In the genomic region with DNA sequence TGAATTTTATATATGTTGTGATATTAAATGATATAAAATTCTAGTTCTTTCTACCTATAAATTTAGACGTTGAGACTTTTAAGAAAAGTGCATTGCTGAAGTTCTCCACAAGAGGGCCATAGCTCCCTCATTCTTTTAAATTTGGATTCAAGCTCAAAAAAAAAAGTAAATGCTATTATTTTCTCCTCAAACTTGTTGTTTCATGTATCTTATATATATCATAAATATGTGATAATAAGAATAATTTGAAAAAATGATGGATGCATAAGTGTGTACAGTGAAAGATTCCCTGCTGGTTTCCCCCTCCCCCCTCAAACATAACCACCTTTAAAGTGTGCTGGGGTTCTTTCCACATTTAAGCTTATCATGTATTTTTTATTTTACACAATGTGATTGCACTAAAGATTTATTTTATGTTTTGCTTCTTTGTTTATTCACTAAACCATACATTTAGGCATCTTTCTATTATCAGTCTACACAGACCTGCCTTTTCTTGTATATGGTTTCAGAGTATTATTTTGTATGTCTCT, we compare ENCODE assay signal across 8 cellular contexts.
DNase-seq lines count a peak whose midpoint lies in the region; ATAC-seq and TF ChIP-seq lines count a peak whose summit lies in the region.

No MANE protein-coding gene starts in this region.

- TF ChIP-seq CTCF in liver (IDR thresholded peaks at IDR 0.05; ENCODE audit: low read depth, low read length, missing input control) = peak; percentile 50

- peaks cover 0 to 2% (median 0%) of the 10 kb centered on the region in 4 donors for H3K4me1 ChIP-seq in liver (ENCODE audit: control insufficient read depth in 4 of 4, insufficient read depth in 4 of 4, low read length in 3 of 4)

- peak; percentile 49 to 70 for TF ChIP-seq RAD21 in liver (IDR thresholded peaks at IDR 0.05)

- peak; percentile 24 for DNase-seq in DMS153 treated with DMSO at 0.1 percent for 48 hours (lab: John Stamatoyannopoulos, UW; ENCODE audit: unreplicated experiment)
- DNase-seq in DMS153 (lab: John Stamatoyannopoulos, UW) = no peak
- DNase-seq in amniotic epithelial cell (ENCODE audit: low read depth) = peak; percentile 16
- DNase-seq in UCSD-AML1 (lab: John Stamatoyannopoulos, UW; ENCODE audit: unreplicated experiment) = no peak
- DNase-seq in activated CD4-positive, alpha-beta T cell treated with anti-CD3 and anti-CD28 coated beads, Interleukin-2, amount 50 U/mL, for 48 hours = no peak

- H3K4me3 ChIP-seq in liver (ENCODE audit: low read depth in 1 of 3, low read length in 3 of 3) = no peak overlapping the region

- no peak overlapping the region for H3K27ac ChIP-seq in liver (ENCODE audit: low read depth in 1 of 2, low read length in 2 of 2)

- no peaks in the 10 kb centered on the region for H3K36me3 ChIP-seq in liver (ENCODE audit: control insufficient read depth in 4 of 4, insufficient read depth in 3 of 4, low read depth in 1 of 4, low read length in 3 of 4)

- H3K9me3 ChIP-seq in liver (ENCODE audit: control insufficient read depth in 4 of 4, low read length in 3 of 4) = no peaks in the 10 kb centered on the region

- 0% methylated on average over 1 of the region's 1 CpG for WGBS in liver

- no peak overlapping the region for H3K9ac ChIP-seq in liver (ENCODE audit: low read depth in 1 of 2, low read length in 2 of 2)

- H3K27me3 ChIP-seq in liver (ENCODE audit: control insufficient read depth in 4 of 4, insufficient read depth in 4 of 4, low read length in 3 of 4) = peaks cover 0 to 3% (median 0%) of the 10 kb centered on the region in 4 donors

- ATAC-seq in HG03175 (IDR thresholded peaks at IDR 0.05; ENCODE audit: unreplicated experiment) (peak; percentile 54), HG03025 (IDR thresholded peaks at IDR 0.05; ENCODE audit: low FRiP score, unreplicated experiment) (no peak)

TF ChIP-seq in liver, 16 proteins besides CTCF, POLR2A, EP300 and RAD21:
- TF ChIP-seq JUND (IDR thresholded peaks at IDR 0.05) = no peak
- TF ChIP-seq YY1 (IDR thresholded peaks at IDR 0.05) = no peak
- TF ChIP-seq HNF4A (conservative IDR thresholded peaks at IDR 0.05) = no peak
- TF ChIP-seq, protein P1, sequence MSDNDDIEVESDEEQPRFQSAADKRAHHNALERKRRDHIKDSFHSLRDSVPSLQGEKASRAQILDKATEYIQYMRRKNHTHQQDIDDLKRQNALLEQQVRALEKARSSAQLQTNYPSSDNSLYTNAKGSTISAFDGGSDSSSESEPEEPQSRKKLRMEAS (IDR thresholded peaks at IDR 0.05) = no peak
- TF ChIP-seq, protein P2, sequence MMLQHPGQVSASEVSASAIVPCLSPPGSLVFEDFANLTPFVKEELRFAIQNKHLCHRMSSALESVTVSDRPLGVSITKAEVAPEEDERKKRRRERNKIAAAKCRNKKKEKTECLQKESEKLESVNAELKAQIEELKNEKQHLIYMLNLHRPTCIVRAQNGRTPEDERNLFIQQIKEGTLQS (IDR thresholded peaks at IDR 0.05) = no peak
- no peak for TF ChIP-seq GABPA (IDR thresholded peaks at IDR 0.05 in 1 of 2, conservative IDR thresholded peaks at IDR 0.05 in 1 of 2)
- TF ChIP-seq TAF1 (conservative IDR thresholded peaks at IDR 0.05) = no peak
- TF ChIP-seq RXRA (IDR thresholded peaks at IDR 0.05) = no peak
- TF ChIP-seq, protein P3, sequence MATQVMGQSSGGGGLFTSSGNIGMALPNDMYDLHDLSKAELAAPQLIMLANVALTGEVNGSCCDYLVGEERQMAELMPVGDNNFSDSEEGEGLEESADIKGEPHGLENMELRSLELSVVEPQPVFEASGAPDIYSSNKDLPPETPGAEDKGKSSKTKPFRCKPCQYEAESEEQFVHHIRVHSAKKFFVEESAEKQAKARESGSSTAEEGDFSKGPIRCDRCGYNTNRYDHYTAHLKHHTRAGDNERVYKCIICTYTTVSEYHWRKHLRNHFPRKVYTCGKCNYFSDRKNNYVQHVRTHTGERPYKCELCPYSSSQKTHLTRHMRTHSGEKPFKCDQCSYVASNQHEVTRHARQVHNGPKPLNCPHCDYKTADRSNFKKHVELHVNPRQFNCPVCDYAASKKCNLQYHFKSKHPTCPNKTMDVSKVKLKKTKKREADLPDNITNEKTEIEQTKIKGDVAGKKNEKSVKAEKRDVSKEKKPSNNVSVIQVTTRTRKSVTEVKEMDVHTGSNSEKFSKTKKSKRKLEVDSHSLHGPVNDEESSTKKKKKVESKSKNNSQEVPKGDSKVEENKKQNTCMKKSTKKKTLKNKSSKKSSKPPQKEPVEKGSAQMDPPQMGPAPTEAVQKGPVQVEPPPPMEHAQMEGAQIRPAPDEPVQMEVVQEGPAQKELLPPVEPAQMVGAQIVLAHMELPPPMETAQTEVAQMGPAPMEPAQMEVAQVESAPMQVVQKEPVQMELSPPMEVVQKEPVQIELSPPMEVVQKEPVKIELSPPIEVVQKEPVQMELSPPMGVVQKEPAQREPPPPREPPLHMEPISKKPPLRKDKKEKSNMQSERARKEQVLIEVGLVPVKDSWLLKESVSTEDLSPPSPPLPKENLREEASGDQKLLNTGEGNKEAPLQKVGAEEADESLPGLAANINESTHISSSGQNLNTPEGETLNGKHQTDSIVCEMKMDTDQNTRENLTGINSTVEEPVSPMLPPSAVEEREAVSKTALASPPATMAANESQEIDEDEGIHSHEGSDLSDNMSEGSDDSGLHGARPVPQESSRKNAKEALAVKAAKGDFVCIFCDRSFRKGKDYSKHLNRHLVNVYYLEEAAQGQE (IDR thresholded peaks at IDR 0.05) = no peak
- TF ChIP-seq EGR1 (IDR thresholded peaks at IDR 0.05; ENCODE audit: low read depth in 2 of 2) = no peak

Comparison
In these comparisons a context has a peak if more than half of its experiments do, and no peak if none do; other contexts are left out.
1. DNase-seq: peak in DMS153 treated with DMSO at 0.1 percent for 48 hours (single experiment) and amniotic epithelial cell (single experiment); none in DMS153 (single experiment), UCSD-AML1 (single experiment) and activated CD4-positive, alpha-beta T cell treated with anti-CD3 and anti-CD28 coated beads, Interleukin-2, amount 50 U/mL, for 48 hours (0 of 2).